Comparison of ENCODE assay signal across 23 cellular contexts in genomic region chr18:55897101-55897500, GRCh38.
"Had no signal": no experiment of that assay in that cellular context is flagged by ENCODE, and none has a peak within 500 bp of the region (broad histone marks: within the 10 kb centered on the region; RNA-seq: fewer than 3 reads in every experiment).

No MANE protein-coding gene starts in this region.

- DNase-seq: dorsolateral prefrontal cortex; effector CD4-positive, alpha-beta T cell; foreskin fibroblast; gastrocnemius medialis; head of caudate nucleus; kidney; left lung; mesendoderm; naive thymus-derived CD8-positive, alpha-beta T cell; nephron progenitor cell; nucleus accumbens; posterior cingulate gyrus; psoas muscle; right cardiac atrium; spleen; stimulated activated CD4-positive, alpha-beta T cell treated with anti-CD3 and anti-CD28 coated beads, Interleukin-2, amount 100 ng/mL, for 48 hours; stimulated activated naive B cell treated with anti-CD40 and anti-IgM and Interleukin-4, amounts not matched to agents 10 μg/mL and 1 μg/mL and 100 μg/mL, for 72 hours; transverse colon had no signal

- H3K27me3 Mint-ChIP-seq: stimulated activated naive CD8-positive, alpha-beta T cell treated with anti-CD3 and anti-CD28 coated beads, Interleukin-15, Interleukin-2, amounts not matched to agents 100 ng/mL and 50 ng/mL, for 24 hours had no signal

- H3K36me3 Mint-ChIP-seq: naive thymus-derived CD8-positive, alpha-beta T cell; stimulated activated naive B cell treated with anti-CD40 and anti-IgM and Interleukin-4, amounts not matched to agents 10 μg/mL and 1 μg/mL and 100 μg/mL, for 72 hours had no signal

- H3K4me3 ChIP-seq: dorsolateral prefrontal cortex, gastrocnemius medialis, left lung, psoas muscle, skin epidermis, spleen, thoracic aorta, transverse colon had no signal

- H3K36me3 ChIP-seq: gastrocnemius medialis, left lung, spleen, thoracic aorta, transverse colon had no signal

- H3K9me3 ChIP-seq: gastrocnemius medialis, left lung, psoas muscle, spleen, thoracic aorta, transverse colon had no signal

- H3K4me1 ChIP-seq: gastrocnemius medialis, left lung, psoas muscle, spleen, transverse colon had no signal

- H3K27ac ChIP-seq: dorsolateral prefrontal cortex, epithelial cell of prostate, gastrocnemius medialis, left lung, psoas muscle, skin epidermis, spleen, thoracic aorta, transverse colon had no signal

- H3K27me3 ChIP-seq: dorsolateral prefrontal cortex, gastrocnemius medialis, left lung, spleen, transverse colon had no signal

- H3K9me3 Mint-ChIP-seq: stimulated activated naive B cell treated with anti-CD40 and anti-IgM and Interleukin-4, amounts not matched to agents 10 μg/mL and 1 μg/mL and 100 μg/mL, for 72 hours had no signal

- ATAC-seq: esophagus mucosa; gastrocnemius medialis; left lung; naive thymus-derived CD8-positive, alpha-beta T cell; psoas muscle; right cardiac atrium; stimulated activated naive B cell treated with anti-CD40 and anti-IgM and Interleukin-4, amounts not matched to agents 10 μg/mL and 1 μg/mL and 100 μg/mL, for 72 hours had no signal

- H3K4me1 Mint-ChIP-seq: naive thymus-derived CD8-positive, alpha-beta T cell; stimulated activated naive B cell treated with anti-CD40 and anti-IgM and Interleukin-4, amounts not matched to agents 10 μg/mL and 1 μg/mL and 100 μg/mL, for 72 hours had no signal

- H3K4me3 Mint-ChIP-seq: naive thymus-derived CD8-positive, alpha-beta T cell; nephron progenitor cell; stimulated activated naive B cell treated with anti-CD40 and anti-IgM and Interleukin-4, amounts not matched to agents 10 μg/mL and 1 μg/mL and 100 μg/mL, for 72 hours; stimulated activated naive CD8-positive, alpha-beta T cell treated with anti-CD3 and anti-CD28 coated beads, Interleukin-15, Interleukin-2, amounts not matched to agents 100 ng/mL and 50 ng/mL, for 24 hours had no signal

- H3K27ac Mint-ChIP-seq: naive thymus-derived CD8-positive, alpha-beta T cell; nephron progenitor cell; stimulated activated naive B cell treated with anti-CD40 and anti-IgM and Interleukin-4, amounts not matched to agents 10 μg/mL and 1 μg/mL and 100 μg/mL, for 72 hours; stimulated activated naive CD8-positive, alpha-beta T cell treated with anti-CD3 and anti-CD28 coated beads, Interleukin-15, Interleukin-2, amounts not matched to agents 100 ng/mL and 50 ng/mL, for 24 hours had no signal
